23 cellular contexts compared by ENCODE assay signal in genomic region chr19:8573316-8573715, GRCh38. TPM values are rescaled to one million over a fixed set of nuclear protein-coding genes. Genes with fewer than 3 reads are reported as not detected.
DNase-seq lines count a peak whose midpoint lies in the region; ATAC-seq, FAIRE-seq and TF ChIP-seq lines count a peak whose summit lies in the region.
"Had no signal": no experiment of that assay in that cellular context is flagged by ENCODE, and none has a peak within 500 bp of the region (broad histone marks: within the 10 kb centered on the region; RNA-seq: fewer than 3 reads in every experiment).

No MANE protein-coding gene starts in this region.

- H3K36me3 Mint-ChIP-seq in activated naive CD4-positive, alpha-beta T cell treated with anti-CD3 and anti-CD28 coated beads, Interleukin-2, amount 50 U/mL, for 24 hours = no peaks in the 10 kb centered on the region
- H3K36me3 Mint-ChIP-seq in astrocyte (ENCODE audit: low read depth, unreplicated experiment) (peaks cover 1% of the 10 kb centered on the region), glutamatergic neuron (ENCODE audit: unreplicated experiment) (no peaks in the 10 kb centered on the region)

- H3K27ac ChIP-seq in astrocyte (ENCODE audit: low read depth, low read length) = no peak overlapping the region
- H3K27ac ChIP-seq in small intestine (ENCODE audit: low read depth in 1 of 2, low read length in 1 of 2) = peak overlapping the region; percentile 2 to 29
- H3K27ac ChIP-seq: left ventricle myocardium inferior, pancreas, vagina, VCaP had no signal

- FAIRE-seq in astrocyte (lab: Jason Lieb, UNC) (no peak), small intestine (lab: Jason Lieb, UNC) (no peak)
- FAIRE-seq: GM19239, pancreas had no signal

- no peaks in the 10 kb centered on the region for H3K79me2 ChIP-seq in astrocyte (ENCODE audit: insufficient read depth, low read length)

- no peaks in the 10 kb centered on the region for H4K20me1 ChIP-seq in astrocyte (ENCODE audit: insufficient read depth, low read length)

- no peak for ATAC-seq in HG02798 (IDR thresholded peaks at IDR 0.05; ENCODE audit: poor library complexity, unreplicated experiment)
- ATAC-seq: esophagus mucosa, pancreas, sciatic nerve had no signal

- TF ChIP-seq CTCF in NB4 (IDR thresholded peaks at IDR 0.05; ENCODE audit: low read depth, low read length) (no peak), astrocyte (IDR thresholded peaks at IDR 0.05; ENCODE audit: insufficient read depth, low read depth, low read length) (no peak), glutamatergic neuron (IDR thresholded peaks at IDR 0.05; ENCODE audit: partially characterized antibody, unreplicated experiment) (no peak)

- H3K36me3 ChIP-seq in astrocyte (ENCODE audit: insufficient read depth, low read length) (no peaks in the 10 kb centered on the region), small intestine (ENCODE audit: control insufficient read depth in 2 of 2, insufficient read depth in 2 of 2, low read length in 2 of 2) (no peaks in the 10 kb centered on the region)
- H3K36me3 ChIP-seq: left ventricle myocardium inferior, pancreas, vagina had no signal

- 73 to 77% (median 76%) methylated on average over 7 of the region's 7 CpGs for WGBS in small intestine, 3 donors

- H3K4me3 ChIP-seq in NB4 (ENCODE audit: low read depth, low read length) (peak overlapping the region; percentile 49), astrocyte (ENCODE audit: insufficient read depth, low read depth, low read length) (no peak overlapping the region), small intestine (ENCODE audit: low read depth in 1 of 2, low read length in 2 of 2) (no peak overlapping the region)
- H3K4me3 ChIP-seq: left ventricle myocardium inferior, pancreas, vagina had no signal

- H3K27me3 Mint-ChIP-seq in activated naive CD4-positive, alpha-beta T cell treated with anti-CD3 and anti-CD28 coated beads, Interleukin-2, amount 50 U/mL, for 24 hours = no peaks in the 10 kb centered on the region
- peaks cover 32% of the 10 kb centered on the region for H3K27me3 Mint-ChIP-seq in astrocyte (ENCODE audit: low read depth, unreplicated experiment)
- peaks cover 1% of the 10 kb centered on the region for H3K27me3 Mint-ChIP-seq in glutamatergic neuron (ENCODE audit: unreplicated experiment)

- H3K4me3 Mint-ChIP-seq in activated naive CD4-positive, alpha-beta T cell treated with anti-CD3 and anti-CD28 coated beads, Interleukin-2, amount 50 U/mL, for 24 hours = peak overlapping the region; percentile 39
- H3K4me3 Mint-ChIP-seq in astrocyte (ENCODE audit: unreplicated experiment) = no peak overlapping the region
- H3K4me3 Mint-ChIP-seq in glutamatergic neuron (ENCODE audit: unreplicated experiment) = no peak overlapping the region
- H3K4me3 Mint-ChIP-seq: H9 had no signal

- H3K4me1 ChIP-seq in astrocyte (ENCODE audit: insufficient read depth, low read length) (peaks cover 21% of the 10 kb centered on the region), small intestine (ENCODE audit: control insufficient read depth in 2 of 2, insufficient read depth in 1 of 2, low read depth in 1 of 2, low read length in 1 of 2) (no peaks in the 10 kb centered on the region)
- H3K4me1 ChIP-seq: pancreas had no signal

- H3K9me3 ChIP-seq in astrocyte (ENCODE audit: insufficient read depth, low read depth, low read length) = no peaks in the 10 kb centered on the region
- no peaks in the 10 kb centered on the region for H3K9me3 ChIP-seq in small intestine (ENCODE audit: control insufficient read depth, low read depth)
- H3K9me3 ChIP-seq: left ventricle myocardium inferior, pancreas, vagina had no signal

- peaks cover 92% of the 10 kb centered on the region for H3K4me1 Mint-ChIP-seq in activated naive CD4-positive, alpha-beta T cell treated with anti-CD3 and anti-CD28 coated beads, Interleukin-2, amount 50 U/mL, for 24 hours
- H3K4me1 Mint-ChIP-seq in astrocyte (ENCODE audit: low read depth, unreplicated experiment) = peaks cover 11% of the 10 kb centered on the region
- H3K4me1 Mint-ChIP-seq in glutamatergic neuron (ENCODE audit: low read depth, unreplicated experiment) = no peaks in the 10 kb centered on the region

- H3K27me3 ChIP-seq in astrocyte (ENCODE audit: insufficient read depth, low read length) = no peaks in the 10 kb centered on the region
- no peaks in the 10 kb centered on the region for H3K27me3 ChIP-seq in small intestine (ENCODE audit: control insufficient read depth in 2 of 2, insufficient read depth in 2 of 2, low read length in 2 of 2)
- H3K27me3 ChIP-seq: vagina had no signal

- no peak overlapping the region for H2AFZ ChIP-seq in astrocyte (ENCODE audit: low read depth, low read length)

- no peaks in the 10 kb centered on the region for H3K9me3 Mint-ChIP-seq in activated naive CD4-positive, alpha-beta T cell treated with anti-CD3 and anti-CD28 coated beads, Interleukin-2, amount 50 U/mL, for 24 hours
- peaks cover 3% of the 10 kb centered on the region for H3K9me3 Mint-ChIP-seq in astrocyte (ENCODE audit: unreplicated experiment)
- H3K9me3 Mint-ChIP-seq in glutamatergic neuron (ENCODE audit: unreplicated experiment) = peaks cover 2% of the 10 kb centered on the region
- H3K9me3 Mint-ChIP-seq: H9 had no signal

- no peak overlapping the region for H3K27ac Mint-ChIP-seq in activated naive CD4-positive, alpha-beta T cell treated with anti-CD3 and anti-CD28 coated beads, Interleukin-2, amount 50 U/mL, for 24 hours
- H3K27ac Mint-ChIP-seq in astrocyte (ENCODE audit: unreplicated experiment) (peak overlapping the region; percentile 22), glutamatergic neuron (ENCODE audit: unreplicated experiment) (no peak overlapping the region)
- H3K27ac Mint-ChIP-seq: H9 had no signal

- no peak for DNase-seq in activated naive CD4-positive, alpha-beta T cell (lab: John Stamatoyannopoulos, UW)
- DNase-seq in NB4 (ENCODE audit: low read depth) = no peak
- no peak for DNase-seq in astrocyte (ENCODE audit: low read depth)
- DNase-seq in small intestine = no peak
- no peak for DNase-seq in DMS114 treated with DMSO at 0.1 percent for 48 hours (lab: John Stamatoyannopoulos, UW; ENCODE audit: unreplicated experiment)
- no peak for DNase-seq in glutamatergic neuron
- DNase-seq: H9; left ventricle myocardium inferior; NCI-H2081 treated with DMSO at 0.1 percent for 48 hours; NCI-H510A; pancreas; stimulated activated CD4-positive, alpha-beta T cell treated with anti-CD3 and anti-CD28 coated beads, Interleukin-1b, Interleukin-23, amount 100 ng/mL, for 48 hours; substantia nigra; SW 1271 had no signal

- H3K9ac ChIP-seq in astrocyte (ENCODE audit: low read length) = no peak overlapping the region

- H3K4me2 ChIP-seq in astrocyte (ENCODE audit: low read length) = no peak overlapping the region

- TF ChIP-seq POLR2A in NB4 (IDR thresholded peaks at IDR 0.05; ENCODE audit: extremely low read depth, insufficient read length) = no peak

RNA-seq across cellular contexts. Expression of gene MYO1F, which starts 3.9 kb away (rescaled TPM):
- total RNA-seq in astrocyte = 0.12 and 0.23 TPM in 2 replicates
- 1 to 10 TPM; 1.3 to 6.4 (median 5.7) TPM for polyA plus RNA-seq in small intestine
- 0.10 TPM for total RNA-seq in glutamatergic neuron (ENCODE audit: unreplicated experiment)
- total RNA-seq: myocyte had no signal

RNA-seq across cellular contexts. Expression of gene ADAMTS10, which starts 37.2 kb away (rescaled TPM):
- total RNA-seq in astrocyte (34.0 and 35.1 TPM in 2 replicates), glutamatergic neuron (ENCODE audit: unreplicated experiment) (87.6 TPM)
- 1 to 10 TPM in 2 of 3 donors, not detected in 1; 1.9 to 8.5 TPM for polyA plus RNA-seq in small intestine

RNA-seq across cellular contexts. Expression of gene NFILZ, which starts 57.1 kb away (rescaled TPM):
- not detected in 2 replicates for total RNA-seq in astrocyte
- not detected for polyA plus RNA-seq in small intestine
- total RNA-seq in glutamatergic neuron (ENCODE audit: unreplicated experiment) = not detected
- total RNA-seq: cardiac septum, esophagus mucosa, H9, left ventricle myocardium inferior, myocyte, pancreas, sciatic nerve, vagina had no signal
- polyA plus RNA-seq: pancreas had no signal

RNA-seq across cellular contexts. Expression of gene ZNF414, which starts 59.3 kb away (rescaled TPM):
- total RNA-seq in astrocyte (15.8 and 17.2 TPM in 2 replicates), glutamatergic neuron (ENCODE audit: unreplicated experiment) (27.2 TPM)
- 10 to 100 TPM in 2 of 3 donors, 1 to 10 TPM in 1; 6.5 to 28.2 (median 12.7) TPM for polyA plus RNA-seq in small intestine
